ENCODE assay signal across 8 cellular contexts in the genomic region with DNA sequence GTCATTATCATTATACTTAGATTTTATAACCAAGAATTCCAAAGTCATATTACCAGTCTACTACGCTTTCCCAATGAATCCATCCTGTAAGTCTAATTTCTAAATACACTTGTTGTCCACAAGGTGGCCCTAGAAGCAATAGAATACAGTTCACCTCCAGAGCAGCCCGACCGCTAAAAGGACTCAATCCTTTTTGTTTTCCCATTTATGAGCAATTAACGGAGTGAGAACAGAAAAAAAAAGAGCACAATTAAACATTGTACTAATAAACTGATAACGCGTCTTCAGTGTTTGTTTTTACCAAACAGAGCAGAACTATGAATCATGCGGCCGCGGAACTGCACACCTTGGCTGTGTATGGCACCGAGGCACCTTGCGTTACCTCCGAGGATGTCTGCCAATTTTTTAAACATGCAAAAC.
DNase-seq lines count a peak whose midpoint lies in the region; ATAC-seq, FAIRE-seq and TF ChIP-seq lines count a peak whose summit lies in the region.

No MANE protein-coding gene starts in this region.

- H3K4me3 ChIP-seq in GM12865 (ENCODE audit: low read depth, low read length) (peak overlapping the region; percentile 45), epithelial cell of proximal tubule (ENCODE audit: low read depth, low read length) (peak overlapping the region; percentile 57)

- ATAC-seq in GM19397 (IDR thresholded peaks at IDR 0.05; ENCODE audit: unreplicated experiment): no peak

- FAIRE-seq in urothelium cell line (lab: Jason Lieb, UNC): no peak

- peak; percentile 66 for DNase-seq in AG08395 (ENCODE audit: low spot score)
- DNase-seq in GM12865 (ENCODE audit: low read depth): peak; percentile 79
- peak; percentile 40 for DNase-seq in NAMALWA (ENCODE audit: low spot score)
- peak; percentile 11 to 73 for DNase-seq in SW 1271 (lab: John Stamatoyannopoulos, UW)
- peak; percentile 83 for DNase-seq in epithelial cell of proximal tubule (ENCODE audit: low read depth)
- DNase-seq in middle frontal gyrus (ENCODE audit: extremely low spot score, low spot score): peak; percentile 37
- DNase-seq in urothelium cell line (ENCODE audit: low spot score): peak; percentile 57

- TF ChIP-seq CTCF in GM12865 (IDR thresholded peaks at IDR 0.05; ENCODE audit: insufficient read depth, low read depth, low read length, missing control alignments) (peak; percentile 56), epithelial cell of proximal tubule (conservative IDR thresholded peaks at IDR 0.05; ENCODE audit: low read depth, low read length) (peak; percentile 74)
